Comparison of ENCODE assay signal across 8 cellular contexts in the genomic region with DNA sequence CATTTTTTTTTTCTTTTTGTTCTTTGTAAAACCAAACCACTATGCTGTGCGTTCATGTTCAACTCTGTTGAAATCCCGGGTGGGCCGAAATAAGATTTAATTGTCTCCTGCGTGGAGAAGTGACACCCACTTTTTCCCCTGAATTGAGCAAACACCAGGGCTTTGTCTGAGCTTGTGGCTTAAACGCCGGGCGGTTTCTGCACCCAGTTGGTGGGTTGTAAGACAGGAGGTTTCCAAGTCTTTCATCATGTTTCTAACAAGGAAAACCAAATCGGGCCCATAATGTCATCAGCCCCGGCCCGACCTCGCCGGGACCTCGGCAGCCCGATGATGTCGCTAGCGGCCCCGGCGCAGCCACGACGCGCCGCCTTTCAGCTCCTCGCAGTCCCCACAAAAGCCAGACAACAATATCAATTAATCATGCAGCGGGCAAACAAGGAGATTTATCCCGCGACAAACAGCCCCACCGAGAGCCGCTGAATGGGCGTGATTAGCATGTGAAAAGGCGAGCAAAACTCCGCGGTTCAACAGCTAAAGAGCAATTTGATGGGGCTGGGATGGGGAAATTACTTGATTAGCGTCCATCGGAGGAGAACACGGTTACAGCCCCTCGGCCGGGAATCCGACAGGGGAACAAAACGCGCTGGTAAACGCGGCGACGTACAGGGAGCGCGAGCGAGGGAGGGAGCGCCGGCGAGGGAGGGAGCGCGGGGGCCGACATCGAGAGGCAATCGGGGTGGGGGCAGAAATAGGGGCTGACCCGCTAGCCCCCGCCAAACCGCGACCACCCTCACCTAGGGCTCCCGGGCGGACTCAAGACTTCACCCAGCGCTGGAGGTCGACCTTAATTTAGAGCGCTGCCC.
DNase-seq lines count a peak whose midpoint lies in the region; ATAC-seq lines count a peak whose summit lies in the region.

No MANE protein-coding gene starts in this region.

- no peak overlapping the region for H3K9ac ChIP-seq in stomach smooth muscle (ENCODE audit: low read length in 2 of 2)

- no peaks in the 10 kb centered on the region for H3K36me3 ChIP-seq in stomach smooth muscle (ENCODE audit: control insufficient read depth in 2 of 2, insufficient read depth in 2 of 2, low read length in 2 of 2)

- no peaks in the 10 kb centered on the region for H3K9me3 ChIP-seq in stomach smooth muscle (ENCODE audit: control insufficient read depth in 2 of 2, low read length in 2 of 2)

- peaks cover 35% of the 10 kb centered on the region for H3K4me1 ChIP-seq in stomach smooth muscle (ENCODE audit: control insufficient read depth, insufficient read depth, low read length)

- H3K4me3 ChIP-seq in GM08714 (ENCODE audit: low read length) (peak overlapping the region; percentile 59; the same call in 1 of the 2 replicates), stomach smooth muscle (ENCODE audit: low read length in 2 of 2) (peak overlapping the region; percentile 46 to 65)

- no peak overlapping the region for H3K27ac ChIP-seq in stomach smooth muscle (ENCODE audit: low read length)

- peak; percentile 25 to 92 (median 84) for DNase-seq in NCI-H1417 (lab: John Stamatoyannopoulos, UW)
- DNase-seq in activated naive CD4-positive, alpha-beta T cell treated with anti-CD3 and anti-CD28 coated beads, Interleukin-2, amount 50 U/mL, for 16 hours = peak; percentile 13
- DNase-seq in left kidney (ENCODE audit: low read depth, low spot score) = peak; percentile 42
- no peak for DNase-seq in NCI-H1694 treated with DMSO at 0.1 percent for 48 hours (lab: John Stamatoyannopoulos, UW)

- peaks cover 73 to 89% of the 10 kb centered on the region in 2 donors for H3K27me3 ChIP-seq in stomach smooth muscle (ENCODE audit: control insufficient read depth in 1 of 2, insufficient read depth in 2 of 2, low read length in 2 of 2)

- no peak for ATAC-seq in HG03457 (IDR thresholded peaks at IDR 0.05; ENCODE audit: unreplicated experiment)
- no peak for ATAC-seq in HG03469 (IDR thresholded peaks at IDR 0.05; ENCODE audit: unreplicated experiment)
